ENCODE assay signal across 1 cellular context in the genomic region with DNA sequence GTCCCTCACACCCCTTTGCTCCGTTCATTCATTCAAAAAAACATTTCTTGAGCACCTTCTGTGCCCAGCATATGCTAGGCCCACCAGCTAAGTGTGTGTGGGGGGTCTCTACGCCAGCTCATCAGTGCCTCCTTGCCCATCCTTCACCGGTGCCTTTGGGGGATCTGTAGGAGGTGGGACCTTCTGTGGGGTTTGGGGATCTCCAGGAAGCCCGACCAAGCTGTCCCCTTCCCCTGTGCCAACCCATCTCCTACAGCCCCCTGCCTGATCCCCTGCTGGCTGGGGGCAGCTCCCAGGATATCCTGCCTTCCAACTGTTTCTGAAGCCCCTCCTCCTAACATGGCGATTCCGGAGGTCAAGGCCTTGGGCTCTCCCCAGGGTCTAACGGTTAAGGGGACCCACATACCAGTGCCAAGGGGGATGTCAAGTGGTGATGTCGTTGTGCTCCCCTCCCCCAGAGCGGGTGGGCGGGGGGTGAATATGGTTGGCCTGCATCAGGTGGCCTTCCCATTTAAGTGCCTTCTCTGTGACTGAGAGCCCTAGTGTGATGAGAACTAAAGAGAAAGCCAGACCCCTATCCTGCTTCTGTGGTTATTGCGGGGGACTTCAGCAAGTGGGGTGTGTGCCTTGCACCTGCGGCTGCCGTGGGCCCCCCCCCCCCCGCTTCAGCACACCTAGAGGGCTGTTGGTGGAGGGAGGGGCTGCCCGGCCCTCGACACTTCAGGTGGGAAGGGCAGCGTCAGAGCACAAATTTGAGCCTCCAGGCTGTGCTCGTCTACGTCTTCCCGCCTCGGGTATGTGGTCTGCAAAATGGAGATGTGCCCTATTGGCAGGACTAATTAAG.
TF ChIP-seq lines count a peak whose summit lies in the region.

No MANE protein-coding gene starts in this region.

TF ChIP-seq in GM12878, 131 proteins besides CTCF, POLR2A, EP300 and RAD21:
- TF ChIP-seq CBX3 (IDR thresholded peaks at IDR 0.05; ENCODE audit: borderline replicate concordance, low read depth), result no peak
- TF ChIP-seq, protein P1, sequence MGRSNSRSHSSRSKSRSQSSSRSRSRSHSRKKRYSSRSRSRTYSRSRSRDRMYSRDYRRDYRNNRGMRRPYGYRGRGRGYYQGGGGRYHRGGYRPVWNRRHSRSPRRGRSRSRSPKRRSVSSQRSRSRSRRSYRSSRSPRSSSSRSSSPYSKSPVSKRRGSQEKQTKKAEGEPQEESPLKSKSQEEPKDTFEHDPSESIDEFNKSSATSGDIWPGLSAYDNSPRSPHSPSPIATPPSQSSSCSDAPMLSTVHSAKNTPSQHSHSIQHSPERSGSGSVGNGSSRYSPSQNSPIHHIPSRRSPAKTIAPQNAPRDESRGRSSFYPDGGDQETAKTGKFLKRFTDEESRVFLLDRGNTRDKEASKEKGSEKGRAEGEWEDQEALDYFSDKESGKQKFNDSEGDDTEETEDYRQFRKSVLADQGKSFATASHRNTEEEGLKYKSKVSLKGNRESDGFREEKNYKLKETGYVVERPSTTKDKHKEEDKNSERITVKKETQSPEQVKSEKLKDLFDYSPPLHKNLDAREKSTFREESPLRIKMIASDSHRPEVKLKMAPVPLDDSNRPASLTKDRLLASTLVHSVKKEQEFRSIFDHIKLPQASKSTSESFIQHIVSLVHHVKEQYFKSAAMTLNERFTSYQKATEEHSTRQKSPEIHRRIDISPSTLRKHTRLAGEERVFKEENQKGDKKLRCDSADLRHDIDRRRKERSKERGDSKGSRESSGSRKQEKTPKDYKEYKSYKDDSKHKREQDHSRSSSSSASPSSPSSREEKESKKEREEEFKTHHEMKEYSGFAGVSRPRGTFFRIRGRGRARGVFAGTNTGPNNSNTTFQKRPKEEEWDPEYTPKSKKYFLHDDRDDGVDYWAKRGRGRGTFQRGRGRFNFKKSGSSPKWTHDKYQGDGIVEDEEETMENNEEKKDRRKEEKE (IDR thresholded peaks at IDR 0.05), result no peak
- TF ChIP-seq ESRRA (IDR thresholded peaks at IDR 0.05; ENCODE audit: low read length), result no peak
- TF ChIP-seq RUNX3 (IDR thresholded peaks at IDR 0.05; ENCODE audit: low read length), result 0 out of 2 replicates have a peak, but pooled peaks have one; percentile 10
- TF ChIP-seq SIN3A (IDR thresholded peaks at IDR 0.05; ENCODE audit: low read depth, low read length), result 0 out of 2 replicates have a peak, but pooled peaks have one; percentile 6
- TF ChIP-seq, protein P2, sequence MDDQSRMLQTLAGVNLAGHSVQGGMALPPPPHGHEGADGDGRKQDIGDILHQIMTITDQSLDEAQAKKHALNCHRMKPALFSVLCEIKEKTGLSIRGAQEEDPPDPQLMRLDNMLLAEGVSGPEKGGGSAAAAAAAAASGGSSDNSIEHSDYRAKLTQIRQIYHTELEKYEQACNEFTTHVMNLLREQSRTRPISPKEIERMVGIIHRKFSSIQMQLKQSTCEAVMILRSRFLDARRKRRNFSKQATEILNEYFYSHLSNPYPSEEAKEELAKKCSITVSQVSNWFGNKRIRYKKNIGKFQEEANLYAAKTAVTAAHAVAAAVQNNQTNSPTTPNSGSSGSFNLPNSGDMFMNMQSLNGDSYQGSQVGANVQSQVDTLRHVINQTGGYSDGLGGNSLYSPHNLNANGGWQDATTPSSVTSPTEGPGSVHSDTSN (IDR thresholded peaks at IDR 0.05; ENCODE audit: insufficient replicate concordance, low read depth, low read length), result no peak
- TF ChIP-seq NFYA (IDR thresholded peaks at IDR 0.05; ENCODE audit: borderline replicate concordance, low read depth, low read length), result no peak
- TF ChIP-seq, protein P3, sequence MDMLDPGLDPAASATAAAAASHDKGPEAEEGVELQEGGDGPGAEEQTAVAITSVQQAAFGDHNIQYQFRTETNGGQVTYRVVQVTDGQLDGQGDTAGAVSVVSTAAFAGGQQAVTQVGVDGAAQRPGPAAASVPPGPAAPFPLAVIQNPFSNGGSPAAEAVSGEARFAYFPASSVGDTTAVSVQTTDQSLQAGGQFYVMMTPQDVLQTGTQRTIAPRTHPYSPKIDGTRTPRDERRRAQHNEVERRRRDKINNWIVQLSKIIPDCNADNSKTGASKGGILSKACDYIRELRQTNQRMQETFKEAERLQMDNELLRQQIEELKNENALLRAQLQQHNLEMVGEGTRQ (IDR thresholded peaks at IDR 0.05; ENCODE audit: borderline replicate concordance, low read depth, low read length), result no peak
- TF ChIP-seq, protein P4, sequence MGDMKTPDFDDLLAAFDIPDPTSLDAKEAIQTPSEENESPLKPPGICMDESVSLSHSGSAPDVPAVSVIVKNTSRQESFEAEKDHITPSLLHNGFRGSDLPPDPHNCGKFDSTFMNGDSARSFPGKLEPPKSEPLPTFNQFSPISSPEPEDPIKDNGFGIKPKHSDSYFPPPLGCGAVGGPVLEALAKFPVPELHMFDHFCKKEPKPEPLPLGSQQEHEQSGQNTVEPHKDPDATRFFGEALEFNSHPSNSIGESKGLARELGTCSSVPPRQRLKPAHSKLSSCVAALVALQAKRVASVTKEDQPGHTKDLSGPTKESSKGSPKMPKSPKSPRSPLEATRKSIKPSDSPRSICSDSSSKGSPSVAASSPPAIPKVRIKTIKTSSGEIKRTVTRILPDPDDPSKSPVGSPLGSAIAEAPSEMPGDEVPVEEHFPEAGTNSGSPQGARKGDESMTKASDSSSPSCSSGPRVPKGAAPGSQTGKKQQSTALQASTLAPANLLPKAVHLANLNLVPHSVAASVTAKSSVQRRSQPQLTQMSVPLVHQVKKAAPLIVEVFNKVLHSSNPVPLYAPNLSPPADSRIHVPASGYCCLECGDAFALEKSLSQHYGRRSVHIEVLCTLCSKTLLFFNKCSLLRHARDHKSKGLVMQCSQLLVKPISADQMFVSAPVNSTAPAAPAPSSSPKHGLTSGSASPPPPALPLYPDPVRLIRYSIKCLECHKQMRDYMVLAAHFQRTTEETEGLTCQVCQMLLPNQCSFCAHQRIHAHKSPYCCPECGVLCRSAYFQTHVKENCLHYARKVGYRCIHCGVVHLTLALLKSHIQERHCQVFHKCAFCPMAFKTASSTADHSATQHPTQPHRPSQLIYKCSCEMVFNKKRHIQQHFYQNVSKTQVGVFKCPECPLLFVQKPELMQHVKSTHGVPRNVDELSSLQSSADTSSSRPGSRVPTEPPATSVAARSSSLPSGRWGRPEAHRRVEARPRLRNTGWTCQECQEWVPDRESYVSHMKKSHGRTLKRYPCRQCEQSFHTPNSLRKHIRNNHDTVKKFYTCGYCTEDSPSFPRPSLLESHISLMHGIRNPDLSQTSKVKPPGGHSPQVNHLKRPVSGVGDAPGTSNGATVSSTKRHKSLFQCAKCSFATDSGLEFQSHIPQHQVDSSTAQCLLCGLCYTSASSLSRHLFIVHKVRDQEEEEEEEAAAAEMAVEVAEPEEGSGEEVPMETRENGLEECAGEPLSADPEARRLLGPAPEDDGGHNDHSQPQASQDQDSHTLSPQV (IDR thresholded peaks at IDR 0.05), result no peak
- TF ChIP-seq SMAD1 (IDR thresholded peaks at IDR 0.05; ENCODE audit: low read depth, partially characterized antibody), result no peak
- no peak for TF ChIP-seq STAT1 (conservative IDR thresholded peaks at IDR 0.05)
- TF ChIP-seq ZNF207 (IDR thresholded peaks at IDR 0.05; ENCODE audit: borderline replicate concordance), result no peak
- no peak for TF ChIP-seq NBN (IDR thresholded peaks at IDR 0.05)
- no peak for TF ChIP-seq POLR2AphosphoS2 (IDR thresholded peaks at IDR 0.05; ENCODE audit: low read depth, low read length)
- TF ChIP-seq CHD4 (IDR thresholded peaks at IDR 0.05), result no peak
- TF ChIP-seq, protein P5, sequence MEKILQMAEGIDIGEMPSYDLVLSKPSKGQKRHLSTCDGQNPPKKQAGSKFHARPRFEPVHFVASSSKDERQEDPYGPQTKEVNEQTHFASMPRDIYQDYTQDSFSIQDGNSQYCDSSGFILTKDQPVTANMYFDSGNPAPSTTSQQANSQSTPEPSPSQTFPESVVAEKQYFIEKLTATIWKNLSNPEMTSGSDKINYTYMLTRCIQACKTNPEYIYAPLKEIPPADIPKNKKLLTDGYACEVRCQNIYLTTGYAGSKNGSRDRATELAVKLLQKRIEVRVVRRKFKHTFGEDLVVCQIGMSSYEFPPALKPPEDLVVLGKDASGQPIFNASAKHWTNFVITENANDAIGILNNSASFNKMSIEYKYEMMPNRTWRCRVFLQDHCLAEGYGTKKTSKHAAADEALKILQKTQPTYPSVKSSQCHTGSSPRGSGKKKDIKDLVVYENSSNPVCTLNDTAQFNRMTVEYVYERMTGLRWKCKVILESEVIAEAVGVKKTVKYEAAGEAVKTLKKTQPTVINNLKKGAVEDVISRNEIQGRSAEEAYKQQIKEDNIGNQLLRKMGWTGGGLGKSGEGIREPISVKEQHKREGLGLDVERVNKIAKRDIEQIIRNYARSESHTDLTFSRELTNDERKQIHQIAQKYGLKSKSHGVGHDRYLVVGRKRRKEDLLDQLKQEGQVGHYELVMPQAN (conservative IDR thresholded peaks at IDR 0.05), result no peak
- no peak for TF ChIP-seq GABPA (IDR thresholded peaks at IDR 0.05; ENCODE audit: low read depth)
- TF ChIP-seq BCL11A (IDR thresholded peaks at IDR 0.05; ENCODE audit: low read depth, low read length), result no peak
- TF ChIP-seq NR2F1 (conservative IDR thresholded peaks at IDR 0.05), result 0 out of 2 replicates have a peak, but pooled peaks have one; percentile 15
- TF ChIP-seq HDGF (IDR thresholded peaks at IDR 0.05), result 0 out of 2 replicates have a peak, but pooled peaks have one; percentile 57
- TF ChIP-seq RAD51 (IDR thresholded peaks at IDR 0.05), result no peak
- TF ChIP-seq, protein P6, sequence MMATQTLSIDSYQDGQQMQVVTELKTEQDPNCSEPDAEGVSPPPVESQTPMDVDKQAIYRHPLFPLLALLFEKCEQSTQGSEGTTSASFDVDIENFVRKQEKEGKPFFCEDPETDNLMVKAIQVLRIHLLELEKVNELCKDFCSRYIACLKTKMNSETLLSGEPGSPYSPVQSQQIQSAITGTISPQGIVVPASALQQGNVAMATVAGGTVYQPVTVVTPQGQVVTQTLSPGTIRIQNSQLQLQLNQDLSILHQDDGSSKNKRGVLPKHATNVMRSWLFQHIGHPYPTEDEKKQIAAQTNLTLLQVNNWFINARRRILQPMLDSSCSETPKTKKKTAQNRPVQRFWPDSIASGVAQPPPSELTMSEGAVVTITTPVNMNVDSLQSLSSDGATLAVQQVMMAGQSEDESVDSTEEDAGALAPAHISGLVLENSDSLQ (IDR thresholded peaks at IDR 0.05), result no peak
- 0 out of 3 replicates have a peak, but pooled peaks have one; percentile 17 for TF ChIP-seq POU2F2 (IDR thresholded peaks at IDR 0.05; ENCODE audit: borderline replicate concordance, low read depth, low read length)
- no peak for TF ChIP-seq HCFC1 (IDR thresholded peaks at IDR 0.05; ENCODE audit: low read length)
- TF ChIP-seq, protein P7, sequence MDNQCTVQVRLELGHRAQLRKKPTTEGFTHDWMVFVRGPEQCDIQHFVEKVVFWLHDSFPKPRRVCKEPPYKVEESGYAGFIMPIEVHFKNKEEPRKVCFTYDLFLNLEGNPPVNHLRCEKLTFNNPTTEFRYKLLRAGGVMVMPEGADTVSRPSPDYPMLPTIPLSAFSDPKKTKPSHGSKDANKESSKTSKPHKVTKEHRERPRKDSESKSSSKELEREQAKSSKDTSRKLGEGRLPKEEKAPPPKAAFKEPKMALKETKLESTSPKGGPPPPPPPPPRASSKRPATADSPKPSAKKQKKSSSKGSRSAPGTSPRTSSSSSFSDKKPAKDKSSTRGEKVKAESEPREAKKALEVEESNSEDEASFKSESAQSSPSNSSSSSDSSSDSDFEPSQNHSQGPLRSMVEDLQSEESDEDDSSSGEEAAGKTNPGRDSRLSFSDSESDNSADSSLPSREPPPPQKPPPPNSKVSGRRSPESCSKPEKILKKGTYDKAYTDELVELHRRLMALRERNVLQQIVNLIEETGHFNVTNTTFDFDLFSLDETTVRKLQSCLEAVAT (IDR thresholded peaks at IDR 0.05), result no peak
TF ChIP-seq in GM12878: peak in this region for 5.
